Comparison of ENCODE assay signal across 15 cellular contexts in the genomic region with DNA sequence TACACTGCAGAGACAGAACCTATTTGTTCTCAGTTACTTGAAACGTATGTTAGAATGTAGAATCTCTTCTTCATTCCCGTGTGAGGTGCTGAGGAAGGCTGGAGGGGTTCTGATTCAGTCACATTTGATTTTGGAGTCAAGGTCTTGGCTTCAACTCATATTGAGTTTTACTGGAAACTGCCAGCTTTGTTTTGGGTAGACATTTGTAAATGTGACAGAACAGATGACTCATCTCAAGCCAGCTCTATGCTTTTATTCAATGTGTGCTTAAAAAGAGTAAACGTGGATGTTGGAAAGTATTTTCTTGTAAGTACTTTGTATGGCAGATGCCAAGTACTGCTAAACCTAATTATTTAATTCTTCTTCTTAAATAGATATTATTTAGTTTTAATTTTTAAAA.
"Had no signal": no experiment of that assay in that cellular context is flagged by ENCODE, and none has a peak within 500 bp of the region (broad histone marks: within the 10 kb centered on the region; RNA-seq: fewer than 3 reads in every experiment).

No MANE protein-coding gene starts in this region.

- H3K27ac ChIP-seq: breast epithelium, coronary artery, esophagus muscularis mucosa, gastrocnemius medialis, parathyroid adenoma, suprapubic skin, tibial nerve had no signal

- ATAC-seq: activated naive CD4-positive, alpha-beta T cell treated with anti-CD3 and anti-CD28 coated beads, Interleukin-2, amount 50 U/mL, for 72 hours; activated T-helper 17 cell treated with anti-CD3 and anti-CD28 coated beads, Interleukin-2, amount 50 U/mL, for 72 hours; gastrocnemius medialis; right cardiac atrium had no signal

- DNase-seq: activated T-cell treated with anti-CD3 and anti-CD28 coated beads, Interleukin-2, amount 50 U/mL, for 1 hour; gastrocnemius medialis; head of caudate nucleus; hypothalamus; nephron progenitor cell; right cardiac atrium; stimulated activated CD4-positive, alpha-beta T cell treated with anti-CD3 and anti-CD28 coated beads, Interleukin-12 subunit alpha, Interleukin-12 subunit beta, amount 100 ng/mL, for 4 hours had no signal

- H3K27me3 ChIP-seq: breast epithelium, esophagus muscularis mucosa, gastrocnemius medialis, suprapubic skin, tibial nerve had no signal

- H2AFZ ChIP-seq: parathyroid adenoma had no signal

- H3K4me3 ChIP-seq: breast epithelium, coronary artery, esophagus muscularis mucosa, gastrocnemius medialis, suprapubic skin, tibial nerve had no signal

- H3K36me3 ChIP-seq: breast epithelium, esophagus muscularis mucosa, gastrocnemius medialis, suprapubic skin, tibial nerve had no signal

- H3K4me1 ChIP-seq: breast epithelium, gastrocnemius medialis, parathyroid adenoma, suprapubic skin had no signal

- H3K9ac ChIP-seq: parathyroid adenoma had no signal

- H3K9me3 ChIP-seq: esophagus muscularis mucosa, gastrocnemius medialis, suprapubic skin, tibial nerve had no signal

- H3K79me2 ChIP-seq: parathyroid adenoma had no signal
